Comparison of ENCODE assay signal across 10 cellular contexts in genomic region chr1:111223126-111223443, GRCh38. TPM values are rescaled to one million over a fixed set of nuclear protein-coding genes. Genes with fewer than 3 reads are reported as not detected.
A peak's percentile ranks its signal among the peaks of the same experiment; 100 is the strongest.
DNase-seq lines count a peak whose midpoint lies in the region; ATAC-seq, FAIRE-seq and TF ChIP-seq lines count a peak whose summit lies in the region.
"Had no signal": no experiment of that assay in that cellular context is flagged by ENCODE, and none has a peak within 500 bp of the region (broad histone marks: within the 10 kb centered on the region; RNA-seq: fewer than 3 reads in every experiment).

No MANE protein-coding gene starts in this region.

- no peak overlapping the region for H3K18ac ChIP-seq in mesenchymal stem cell (ENCODE audit: low read depth in 1 of 2, low read length in 2 of 2)

- H3K27me3 ChIP-seq in BLaER1 treated with 17β-estradiol and CSF1 and Interleukin-3, amounts not matched to agents 10 nM and 100 nM = no peaks in the 10 kb centered on the region
- H3K27me3 ChIP-seq in GM23338 (ENCODE audit: insufficient read depth) = no peaks in the 10 kb centered on the region
- peaks cover 0 to 10% of the 10 kb centered on the region in 2 experiments for H3K27me3 ChIP-seq in mesenchymal stem cell (ENCODE audit: control insufficient read depth in 1 of 2, insufficient read depth in 1 of 2, low read length in 2 of 2)
- H3K27me3 ChIP-seq: cardiac muscle cell, uterus had no signal

- no peak overlapping the region for H3K4me3 ChIP-seq in BLaER1 treated with 17β-estradiol and CSF1 and Interleukin-3, amounts not matched to agents 10 nM and 100 nM
- no peak overlapping the region for H3K4me3 ChIP-seq in GM23338
- H3K4me3 ChIP-seq in mesenchymal stem cell (ENCODE audit: insufficient read depth in 1 of 2, low read depth in 1 of 2, low read length in 2 of 2) = no peak overlapping the region
- H3K4me3 ChIP-seq: cardiac muscle cell, uterus had no signal

- H2AFZ ChIP-seq in GM23338 = 0 out of 2 replicates have a peak overlapping the region, but pooled peaks have one; percentile 39
- H2AFZ ChIP-seq in mesenchymal stem cell (ENCODE audit: low read depth, low read length) = peak overlapping the region; percentile 10

- H3K4me3 Mint-ChIP-seq in GM23338 = no peak overlapping the region
- H3K4me3 Mint-ChIP-seq in activated T-helper 17 cell treated with anti-CD3 and anti-CD28 coated beads, Interleukin-2, amount 50 U/mL, for 72 hours = peak overlapping the region; percentile 78

- H3K27me3 Mint-ChIP-seq in GM23338 (ENCODE audit: insufficient read depth, low read depth, poor library complexity) = peaks cover 16% of the 10 kb centered on the region
- no peaks in the 10 kb centered on the region for H3K27me3 Mint-ChIP-seq in activated T-helper 17 cell treated with anti-CD3 and anti-CD28 coated beads, Interleukin-2, amount 50 U/mL, for 72 hours

- H4K20me1 ChIP-seq in BLaER1 treated with 17β-estradiol and CSF1 and Interleukin-3, amounts not matched to agents 10 nM and 100 nM = no peaks in the 10 kb centered on the region
- H4K20me1 ChIP-seq in GM23338 (replicated peaks; ENCODE audit: insufficient read depth) = no peaks in the 10 kb centered on the region

- peak overlapping the region; percentile 57 for H2AK5ac ChIP-seq in mesenchymal stem cell (ENCODE audit: low read length, severe bottlenecking)

- H3K9me3 Mint-ChIP-seq in GM23338 = no peaks in the 10 kb centered on the region
- H3K9me3 Mint-ChIP-seq in activated T-helper 17 cell treated with anti-CD3 and anti-CD28 coated beads, Interleukin-2, amount 50 U/mL, for 72 hours = no peaks in the 10 kb centered on the region

- H3K79me2 ChIP-seq in GM23338 (replicated peaks; ENCODE audit: insufficient read depth) = no peaks in the 10 kb centered on the region

- DNase-seq in GM23338 (ENCODE audit: low spot score) = no peak
- no peak for DNase-seq in mesenchymal stem cell
- no peak for DNase-seq in GOT3 (lab: John Stamatoyannopoulos, UW)
- DNase-seq in frontal cortex (ENCODE audit: low spot score in 2 of 2) = no peak
- no peak for DNase-seq in occipital lobe (lab: John Stamatoyannopoulos, UW)

- H3K9me3 ChIP-seq in BLaER1 treated with 17β-estradiol and CSF1 and Interleukin-3, amounts not matched to agents 10 nM and 100 nM (replicated peaks in 1 of 11) = no peaks in the 10 kb centered on the region
- no peaks in the 10 kb centered on the region for H3K9me3 ChIP-seq in mesenchymal stem cell (ENCODE audit: control insufficient read depth, low read length)
- H3K9me3 ChIP-seq: uterus had no signal

- H3K4me2 ChIP-seq in BLaER1 treated with 17β-estradiol and CSF1 and Interleukin-3, amounts not matched to agents 10 nM and 100 nM = peak overlapping the region; percentile 85 to 98 (median 94)
- H3K4me2 ChIP-seq in GM23338 = no peak overlapping the region
- H3K4me2 ChIP-seq in mesenchymal stem cell (ENCODE audit: low read length, poor library complexity, severe bottlenecking) = no peak overlapping the region

- H3F3A ChIP-seq in GM23338 (replicated peaks; ENCODE audit: low read depth) = no peaks in the 10 kb centered on the region

- 46% methylated on average over 1 of the region's 1 CpG for WGBS in mesenchymal stem cell

- peaks cover 52 to 90% (median 55%) of the 10 kb centered on the region in 10 experiments for H3K4me1 ChIP-seq in BLaER1 treated with 17β-estradiol and CSF1 and Interleukin-3, amounts not matched to agents 10 nM and 100 nM
- peaks cover 16% of the 10 kb centered on the region for H3K4me1 ChIP-seq in GM23338 (ENCODE audit: insufficient read depth)
- H3K4me1 ChIP-seq in mesenchymal stem cell (ENCODE audit: control insufficient read depth, insufficient read depth, low read depth, low read length) = peaks cover 12% of the 10 kb centered on the region
- H3K4me1 ChIP-seq: uterus had no signal

- H4K8ac ChIP-seq in mesenchymal stem cell (ENCODE audit: low read length) = no peak overlapping the region

- no peak for FAIRE-seq in frontal cortex (lab: Jason Lieb, UNC)

- H2BK12ac ChIP-seq in mesenchymal stem cell (ENCODE audit: low read length in 2 of 2) = no peak overlapping the region

- TF ChIP-seq CTCF in GM23338 (conservative IDR thresholded peaks at IDR 0.05; ENCODE audit: low read depth in 2 of 2) = no peak

- H3K14ac ChIP-seq in mesenchymal stem cell (ENCODE audit: low read length in 2 of 2) = no peak overlapping the region

- no peak overlapping the region for H2BK5ac ChIP-seq in mesenchymal stem cell (ENCODE audit: low read depth, low read length, poor library complexity, severe bottlenecking)

- no peak overlapping the region for H3K23ac ChIP-seq in mesenchymal stem cell (ENCODE audit: low read length in 2 of 2)

- no peak overlapping the region for H3K27ac Mint-ChIP-seq in GM23338
- peak overlapping the region; percentile 86 for H3K27ac Mint-ChIP-seq in activated T-helper 17 cell treated with anti-CD3 and anti-CD28 coated beads, Interleukin-2, amount 50 U/mL, for 72 hours

- H3K27ac ChIP-seq in BLaER1 treated with 17β-estradiol and CSF1 and Interleukin-3, amounts not matched to agents 10 nM and 100 nM = peak overlapping the region in 7 of 11 experiments; percentile 87 to 93 (median 89); a peak in 8 of 22 replicates
- H3K27ac ChIP-seq in GM23338 (ENCODE audit: low read depth) = no peak overlapping the region
- no peak overlapping the region for H3K27ac ChIP-seq in mesenchymal stem cell (ENCODE audit: low read length, poor library complexity, severe bottlenecking)
- H3K27ac ChIP-seq: cardiac muscle cell, uterus had no signal

- peak overlapping the region in 3 of 11 experiments; percentile 5 to 77 (median 73); a peak in 4 of 22 replicates for H3K9ac ChIP-seq in BLaER1 treated with 17β-estradiol and CSF1 and Interleukin-3, amounts not matched to agents 10 nM and 100 nM
- peak overlapping the region; percentile 36 for H3K9ac ChIP-seq in mesenchymal stem cell (ENCODE audit: low read length)

- no peaks in the 10 kb centered on the region for H3K36me3 Mint-ChIP-seq in GM23338 (ENCODE audit: low read depth)
- H3K36me3 Mint-ChIP-seq in activated T-helper 17 cell treated with anti-CD3 and anti-CD28 coated beads, Interleukin-2, amount 50 U/mL, for 72 hours (ENCODE audit: low read depth) = peaks cover 5% of the 10 kb centered on the region

- no peaks in the 10 kb centered on the region for H3K9me2 ChIP-seq in GM23338 (ENCODE audit: insufficient read depth)

- H3K4me1 Mint-ChIP-seq in GM23338 = peaks cover 35% of the 10 kb centered on the region
- peaks cover 90% of the 10 kb centered on the region for H3K4me1 Mint-ChIP-seq in activated T-helper 17 cell treated with anti-CD3 and anti-CD28 coated beads, Interleukin-2, amount 50 U/mL, for 72 hours

- H2BK15ac ChIP-seq in mesenchymal stem cell (ENCODE audit: low read depth, poor library complexity, severe bottlenecking) = no peak overlapping the region

- no peak overlapping the region for H3K4ac ChIP-seq in mesenchymal stem cell (ENCODE audit: low read depth in 1 of 2, low read length in 2 of 2)

- ATAC-seq in GM23338 (no peak), GM19351 (IDR thresholded peaks at IDR 0.05; ENCODE audit: unreplicated experiment) (no peak)
- no peak for ATAC-seq in activated T-helper 17 cell treated with anti-CD3 and anti-CD28 coated beads, Interleukin-2, amount 50 U/mL, for 72 hours (replicated peaks)

- no peaks in the 10 kb centered on the region for H3K79me1 ChIP-seq in mesenchymal stem cell (replicated peaks; ENCODE audit: low read length, poor library complexity, severe bottlenecking)

- H3K36me3 ChIP-seq in BLaER1 treated with 17β-estradiol and CSF1 and Interleukin-3, amounts not matched to agents 10 nM and 100 nM = no peaks in the 10 kb centered on the region
- H3K36me3 ChIP-seq in GM23338 (ENCODE audit: insufficient read depth) (no peaks in the 10 kb centered on the region), mesenchymal stem cell (ENCODE audit: control insufficient read depth in 1 of 2, insufficient read depth in 2 of 2, low read depth in 1 of 2, low read length in 2 of 2) (no peaks in the 10 kb centered on the region)
- H3K36me3 ChIP-seq: cardiac muscle cell, uterus had no signal

- H4K91ac ChIP-seq in mesenchymal stem cell (ENCODE audit: low read length) = no peak overlapping the region

- H2BK120ac ChIP-seq in mesenchymal stem cell (ENCODE audit: low read depth, low read length) = no peak overlapping the region

TF ChIP-seq in GM23338, 12 proteins besides CTCF, POLR2A, EP300 and RAD21 (continues in another document):
- TF ChIP-seq ETS1 (IDR thresholded peaks at IDR 0.05) = no peak
- no peak for TF ChIP-seq JUNB (IDR thresholded peaks at IDR 0.05; ENCODE audit: unreplicated experiment)
- no peak for TF ChIP-seq ZNF114 (CRISPR knock-in tag; IDR thresholded peaks at IDR 0.05)
- TF ChIP-seq STAT1 (IDR thresholded peaks at IDR 0.05; ENCODE audit: unreplicated experiment) = no peak

RNA-seq across cellular contexts. Expression of gene CHI3L2, which starts 4.4 kb away (rescaled TPM):
- not detected in 2 replicates for total RNA-seq in GM23338 (2014; rRNA removed; shearing (Covaris generic))
- polyA plus RNA-seq in GM23338 (2016; fragmentation: Nextera tagmentation; extraction: Ambion mirVana) = 0.68 TPM in 1 of 2 replicates, not detected in the other
- 1 to 10 TPM; 2.7 to 3.8 TPM for total RNA-seq in activated T-helper 17 cell treated with anti-CD3 and anti-CD28 coated beads, Interleukin-2, amount 50 U/mL, for 72 hours
- not detected for polyA plus RNA-seq in mesenchymal stem cell (2013, experiment 1 of 2)
- not detected for polyA plus RNA-seq in mesenchymal stem cell (2013, experiment 2 of 2)
- 0.41 TPM for total RNA-seq in frontal cortex
- 0.47 TPM for total RNA-seq in occipital lobe
- total RNA-seq: cardiac muscle cell had no signal

RNA-seq across cellular contexts. Expression of gene DENND2D, which starts 22.6 kb away (rescaled TPM):
- 3.0 and 5.9 TPM in 2 replicates for total RNA-seq in GM23338 (2014; rRNA removed; shearing (Covaris generic))
- 2.5 and 3.4 TPM in 2 replicates for polyA plus RNA-seq in GM23338 (2016; fragmentation: Nextera tagmentation; extraction: Ambion mirVana)
- 100 to 1,000 TPM; 146 to 148 TPM for total RNA-seq in activated T-helper 17 cell treated with anti-CD3 and anti-CD28 coated beads, Interleukin-2, amount 50 U/mL, for 72 hours
- polyA plus RNA-seq in mesenchymal stem cell (2013, experiment 1 of 2) = 0.95 TPM
- polyA plus RNA-seq in mesenchymal stem cell (2013, experiment 2 of 2) = 0.85 TPM
- total RNA-seq in frontal cortex (1.2 TPM), occipital lobe (0.94 TPM)

Comparison
In these comparisons a context has a peak if more than half of its experiments do, and no peak if none do; other contexts are left out.
1. H3K27ac ChIP-seq: peak in BLaER1 treated with 17β-estradiol and CSF1 and Interleukin-3, amounts not matched to agents 10 nM and 100 nM (7 of 11); none in GM23338 (single experiment) and mesenchymal stem cell (single experiment).
2. H3K4me2 ChIP-seq: peak in BLaER1 treated with 17β-estradiol and CSF1 and Interleukin-3, amounts not matched to agents 10 nM and 100 nM (11 of 11); none in GM23338 (single experiment) and mesenchymal stem cell (single experiment).
3. RNA of gene DENND2D, which starts 22.6 kb away (total RNA-seq): 146 to 148 TPM in activated T-helper 17 cell treated with anti-CD3 and anti-CD28 coated beads, Interleukin-2, amount 50 U/mL, for 72 hours; 3.0 to 5.9 TPM in GM23338, 1.2 TPM in frontal cortex (single experiment) and 0.94 TPM in occipital lobe (single experiment); every median in the first group is over 10 times any median in the second.